ENCODE assay signal across 25 cellular contexts in genomic region chrX:153564047-153564606, GRCh38. TPM values are rescaled to one million over a fixed set of nuclear protein-coding genes. Genes with fewer than 3 reads are reported as not detected.
DNase-seq lines count a peak whose midpoint lies in the region; ATAC-seq and TF ChIP-seq lines count a peak whose summit lies in the region.
"Had no signal": no experiment of that assay in that cellular context is flagged by ENCODE, and none has a peak within 500 bp of the region (broad histone marks: within the 10 kb centered on the region; RNA-seq: fewer than 3 reads in every experiment).

No MANE protein-coding gene starts in this region.

- H3K27me3 Mint-ChIP-seq in type B pancreatic cell: no peaks in the 10 kb centered on the region

- no peak for TF ChIP-seq POLR2A in body of pancreas (IDR thresholded peaks at IDR 0.05)

- BruUV-seq in PC-9 (replicated peaks; lab: Mats Ljungman, UMichigan): no TSS peak

- H3K4me1 ChIP-seq in heart right ventricle: no peaks in the 10 kb centered on the region
- H3K4me1 ChIP-seq in body of pancreas: no peaks in the 10 kb centered on the region
- no peaks in the 10 kb centered on the region for H3K4me1 ChIP-seq in PC-9 (replicated peaks; ENCODE audit: insufficient read depth)
- H3K4me1 ChIP-seq: Caco-2, gastrocnemius medialis, neural progenitor cell, uterus had no signal

- H3K4me3 ChIP-seq in heart right ventricle (no peak overlapping the region), body of pancreas (no peak overlapping the region), PC-9 (no peak overlapping the region)
- H3K4me3 ChIP-seq: gastrocnemius medialis, lung, neural progenitor cell, uterus had no signal

- CTCF ChIA-PET in PC-9 (lab: Charles Lee): no interaction called here

- intact Hi-C loops in heart right ventricle (cut with DNase I) (no loop called here), cardiac septum (cut with DNase I) (no loop called here), body of pancreas (cut with DNase I) (no loop called here), PC-9 (cut with micrococcal nuclease; ENCODE audit: unreplicated experiment) (no loop called here)

- no peak overlapping the region for H2AFZ ChIP-seq in PC-9
- H2AFZ ChIP-seq: neural progenitor cell had no signal

- no peaks in the 10 kb centered on the region for H4K20me1 ChIP-seq in PC-9 (ENCODE audit: insufficient read depth)

- no peak overlapping the region for H3K4me2 ChIP-seq in PC-9
- H3K4me2 ChIP-seq: neural progenitor cell had no signal

- H3K79me2 ChIP-seq in PC-9 (ENCODE audit: low read depth): no peaks in the 10 kb centered on the region

- H3K36me3 Mint-ChIP-seq in type B pancreatic cell: no peaks in the 10 kb centered on the region
- H3K36me3 Mint-ChIP-seq: neural progenitor cell had no signal

- TF ChIP-seq CTCF in heart right ventricle (IDR thresholded peaks at IDR 0.05) (no peak), body of pancreas (IDR thresholded peaks at IDR 0.05) (no peak), type B pancreatic cell (conservative IDR thresholded peaks at IDR 0.05) (no peak), PC-9 (conservative IDR thresholded peaks at IDR 0.05) (no peak)

- no peaks in the 10 kb centered on the region for H3K9me3 Mint-ChIP-seq in type B pancreatic cell
- H3K9me3 Mint-ChIP-seq: activated T-cell treated with anti-CD3 and anti-CD28 coated beads, Interleukin-2, amount 50 U/mL, for 72 hours had no signal

- no peak overlapping the region for H3K27ac ChIP-seq in heart right ventricle
- H3K27ac ChIP-seq in body of pancreas: no peak overlapping the region
- no peak overlapping the region for H3K27ac ChIP-seq in PC-9
- H3K27ac ChIP-seq: epithelial cell of prostate, gastrocnemius medialis, neural progenitor cell, uterus had no signal

- no peaks in the 10 kb centered on the region for H3K36me3 ChIP-seq in heart right ventricle
- H3K36me3 ChIP-seq in body of pancreas (replicated peaks in 1 of 2; ENCODE audit: insufficient read depth in 1 of 2, low read depth in 2 of 2): no peaks in the 10 kb centered on the region
- no peaks in the 10 kb centered on the region for H3K36me3 ChIP-seq in PC-9 (ENCODE audit: low read depth)
- H3K36me3 ChIP-seq: gastrocnemius medialis, neural progenitor cell, uterus had no signal

- H3K9me3 ChIP-seq in heart right ventricle (no peaks in the 10 kb centered on the region), body of pancreas (no peaks in the 10 kb centered on the region), PC-9 (ENCODE audit: insufficient read depth, low read depth) (no peaks in the 10 kb centered on the region)
- H3K9me3 ChIP-seq: Caco-2, gastrocnemius medialis, uterus had no signal

- DNase-seq in heart right ventricle (peak; percentile 7 to 26), cardiac septum (ENCODE audit: low spot score) (no peak), LHCN-M2 (ENCODE audit: low read depth) (peak; percentile 9), body of pancreas (peak in 3 of 4 donors; percentile 32 to 39 (median 36)), type B pancreatic cell (ENCODE audit: extremely low spot score, unreplicated experiment) (no peak), A172 (ENCODE audit: low spot score) (no peak), PC-9 (no peak)
- DNase-seq: activated CD4-positive, alpha-beta T cell treated with anti-CD3 and anti-CD28 coated beads for 48 hours; activated naive CD4-positive, alpha-beta T cell treated with anti-CD3 and anti-CD28 coated beads, Interleukin-2, amount 50 U/mL, for 16 hours; activated T-cell treated with anti-CD3 and anti-CD28 coated beads, Interleukin-2, amount 50 U/mL, for 72 hours; Caco-2; cerebellar nuclear complex; Karpas-422; NCI-H1105; NCI-H2081; posterior cingulate gyrus; SIG-M5; substantia nigra; uterus had no signal

- peak overlapping the region; percentile 82 for H3K27ac Mint-ChIP-seq in type B pancreatic cell
- H3K27ac Mint-ChIP-seq: activated T-cell treated with anti-CD3 and anti-CD28 coated beads, Interleukin-2, amount 50 U/mL, for 72 hours; neural progenitor cell had no signal

- no peaks in the 10 kb centered on the region for H3F3A ChIP-seq in PC-9 (ENCODE audit: insufficient read depth, low read depth)

- POLR2A ChIA-PET in PC-9 (lab: Charles Lee; ENCODE audit: unreplicated experiment): no interaction called here

- H3K4me1 Mint-ChIP-seq in type B pancreatic cell (ENCODE audit: unreplicated experiment): no peaks in the 10 kb centered on the region

- peaks cover 0 to 14% (median 0%) of the 10 kb centered on the region in 7 donors for H3K27me3 ChIP-seq in heart right ventricle
- H3K27me3 ChIP-seq in body of pancreas: no peaks in the 10 kb centered on the region
- peaks cover 65% of the 10 kb centered on the region for H3K27me3 ChIP-seq in PC-9 (ENCODE audit: insufficient read depth, low read depth)
- H3K27me3 ChIP-seq: gastrocnemius medialis, neural progenitor cell, uterus had no signal

- peak in 2 of 8 donors; percentile 18 to 55 for ATAC-seq in heart right ventricle
- ATAC-seq in body of pancreas: no peak
- ATAC-seq: activated T-cell treated with anti-CD3 and anti-CD28 coated beads, Interleukin-2, amount 50 U/mL, for 72 hours; gastrocnemius medialis had no signal

- H3K4me3 Mint-ChIP-seq in type B pancreatic cell: no peak overlapping the region
- H3K4me3 Mint-ChIP-seq: activated T-cell treated with anti-CD3 and anti-CD28 coated beads, Interleukin-2, amount 50 U/mL, for 72 hours; neural progenitor cell had no signal

- 70 to 75% methylated on average over 13 to 14 of the region's 14 CpGs for WGBS in heart right ventricle, 2 donors
- WGBS in body of pancreas, 2 donors: 70 to 74% methylated on average over 2 to 7 of the region's 14 CpGs

- no peaks in the 10 kb centered on the region for H3K9me2 ChIP-seq in PC-9 (ENCODE audit: insufficient read depth)

RNA-seq across cellular contexts. Expression of gene CCNQ, which starts 34.8 kb away (rescaled TPM):
- total RNA-seq in heart right ventricle: 10 to 100 TPM; 16.9 to 50.1 (median 21.7) TPM
- 100 to 1,000 TPM in 1 of 2 donors, 10 to 100 TPM in 1; 95.2 to 132 TPM for polyA plus RNA-seq in heart right ventricle
- total RNA-seq in cardiac septum: 23.3 TPM
- 35.3 and 40.1 TPM in 2 replicates for total RNA-seq in LHCN-M2 (2014; rRNA removed)
- 33.3 TPM for polyA plus RNA-seq in LHCN-M2 (2012)
- 10 to 100 TPM in 1 of 2 donors, 1 to 10 TPM in 1; 8.6 to 23.9 TPM for total RNA-seq in body of pancreas
- total RNA-seq in type B pancreatic cell (ENCODE audit: low replicate concordance): 19.0 and 19.9 TPM in 2 replicates
- 74.2 and 87.9 TPM in 2 replicates for total RNA-seq in A172 (2014; rRNA removed; shearing (Covaris generic))
- total RNA-seq in PC-9 (2021): 33.9 and 35.9 TPM in 2 replicates

RNA-seq across cellular contexts. Expression of gene ATP2B3, which starts 46.7 kb away (rescaled TPM):
- total RNA-seq in heart right ventricle (not detected), cardiac septum (0.16 TPM), LHCN-M2 (2014; rRNA removed) (not detected in 2 replicates), body of pancreas (not detected), type B pancreatic cell (ENCODE audit: low replicate concordance) (0.26 and 0.43 TPM in 2 replicates), PC-9 (2021) (not detected in 2 replicates)
- polyA plus RNA-seq in heart right ventricle: not detected
- polyA plus RNA-seq in LHCN-M2 (2012): not detected
- not detected in 2 replicates for total RNA-seq in A172 (2014; rRNA removed; shearing (Covaris generic))
- total RNA-seq: activated T-cell treated with anti-CD3 and anti-CD28 coated beads, Interleukin-2, amount 50 U/mL, for 72 hours; Caco-2; gastrocnemius medialis; mucosa of gallbladder had no signal
- polyA plus RNA-seq: keratinocyte, lung had no signal

Comparison
In these comparisons a context has a peak if more than half of its experiments do, and no peak if none do; other contexts are left out.
1. DNase-seq: peak in heart right ventricle (2 of 2), LHCN-M2 (single experiment) and body of pancreas (3 of 4); none in cardiac septum (single experiment), type B pancreatic cell (single experiment), A172 (single experiment) and PC-9 (0 of 2).